ENCODE assay signal across 20 cellular contexts in genomic region chr4:94306713-94307112, GRCh38. TPM values are rescaled to one million over a fixed set of nuclear protein-coding genes. Genes with fewer than 3 reads are reported as not detected.
DNase-seq lines count a peak whose midpoint lies in the region; ATAC-seq and TF ChIP-seq lines count a peak whose summit lies in the region.
"Had no signal": no experiment of that assay in that cellular context is flagged by ENCODE, and none has a peak within 500 bp of the region (broad histone marks: within the 10 kb centered on the region; RNA-seq: fewer than 3 reads in every experiment).

No MANE protein-coding gene starts in this region.

- H3K4me3 ChIP-seq in AG10803 (ENCODE audit: low read length) = no peak overlapping the region
- no peak overlapping the region for H3K4me3 ChIP-seq in cardiac fibroblast (replicated peaks in 1 of 2; ENCODE audit: low read depth in 2 of 2, low read length in 2 of 2)
- H3K4me3 ChIP-seq: A549, HAP-1, K562, SJCRH30 had no signal

- intact Hi-C loops in sciatic nerve (cut with DNase I) = no loop called here

- TF ChIP-seq CTCF in AG10803 (conservative IDR thresholded peaks at IDR 0.05; ENCODE audit: low read length) = no peak
- TF ChIP-seq CTCF in cardiac fibroblast (IDR thresholded peaks at IDR 0.05; ENCODE audit: low read depth, low read length) = no peak

- DNase-seq in AG10803 (ENCODE audit: low read depth) = peak; percentile 7
- peak; percentile 65 to 71 for DNase-seq in cardiac fibroblast (ENCODE audit: low read depth in 2 of 2)
- peak; percentile 52 for DNase-seq in glomerular endothelial cell (ENCODE audit: extremely low read depth, low read depth, low spot score)
- DNase-seq in sciatic nerve (ENCODE audit: low spot score) = no peak
- no peak for DNase-seq in Kasumi-1 (lab: John Stamatoyannopoulos, UW)
- DNase-seq: DMS 273 treated with DMSO at 0.1 percent for 48 hours; GF-D8; NCI-H1048; NCI-H1436 treated with DMSO at 0.1 percent for 48 hours; NCI-H2029 treated with DMSO at 0.1 percent for 48 hours; NCI-H446 treated with DMSO at 0.1 percent for 48 hours; NK-92 treated with Interleukin-12 subunit alpha and Interleukin-12 subunit beta, amount 100 ng/mL, for 24 hours; OCI-M1 had no signal

- ATAC-seq in sciatic nerve (peak; percentile 68), GM21576 (IDR thresholded peaks at IDR 0.05; ENCODE audit: unreplicated experiment) (no peak), GM21367 (IDR thresholded peaks at IDR 0.05; ENCODE audit: unreplicated experiment) (no peak)
- ATAC-seq: A549 had no signal

RNA-seq across cellular contexts. Expression of gene HPGDS, which starts 35.9 kb away (rescaled TPM):
- total RNA-seq in glomerular endothelial cell (not detected in 2 replicates), sciatic nerve (4.7 TPM)
- total RNA-seq: RPMI7951, SJCRH30 had no signal

Comparison
In these comparisons a context has a peak if more than half of its experiments do, and no peak if none do; other contexts are left out.
1. DNase-seq: peak in AG10803 (single experiment), cardiac fibroblast (2 of 2) and glomerular endothelial cell (single experiment); none in sciatic nerve (single experiment) and Kasumi-1 (0 of 2).